ENCODE assay signal across 16 cellular contexts in genomic region chr15:79050341-79050740, GRCh38. TPM values are rescaled to one million over a fixed set of nuclear protein-coding genes. Genes with fewer than 3 reads are reported as not detected.
DNase-seq lines count a peak whose midpoint lies in the region; ATAC-seq and TF ChIP-seq lines count a peak whose summit lies in the region.
"Had no signal": no experiment of that assay in that cellular context is flagged by ENCODE, and none has a peak within 500 bp of the region (broad histone marks: within the 10 kb centered on the region; RNA-seq: fewer than 3 reads in every experiment).

No MANE protein-coding gene starts in this region.

- TF ChIP-seq CTCF in neural crest cell (conservative IDR thresholded peaks at IDR 0.05) = no peak
- no peak for TF ChIP-seq CTCF in MM.1S (IDR thresholded peaks at IDR 0.05; ENCODE audit: low read length)

- H3K4me2 ChIP-seq in MM.1S (ENCODE audit: low read depth, low read length) = no peak overlapping the region

- no peak for ATAC-seq in HG02763 (IDR thresholded peaks at IDR 0.05; ENCODE audit: unreplicated experiment)

- H3K27me3 ChIP-seq in MM.1S (replicated peaks; ENCODE audit: insufficient read depth, low read length) = no peaks in the 10 kb centered on the region
- H3K27me3 ChIP-seq: BE2C had no signal

- H4K20me1 ChIP-seq in MM.1S (ENCODE audit: insufficient read depth, low read length) = no peaks in the 10 kb centered on the region

- H3K4me3 ChIP-seq in MM.1S (ENCODE audit: low read length) = no peak overlapping the region

- no peak overlapping the region for H3K4me3 Mint-ChIP-seq in neural crest cell
- H3K4me3 Mint-ChIP-seq: CD14-positive monocyte; CD4-positive, alpha-beta memory T cell; H9 had no signal

- H2AFZ ChIP-seq in MM.1S (ENCODE audit: low read length) = no peak overlapping the region

- peaks cover 18% of the 10 kb centered on the region for H3K4me1 Mint-ChIP-seq in neural crest cell
- H3K4me1 Mint-ChIP-seq: CD14-positive monocyte; CD4-positive, alpha-beta memory T cell; H9 had no signal

- no peaks in the 10 kb centered on the region for H3K9me3 ChIP-seq in MM.1S (replicated peaks; ENCODE audit: insufficient read depth, low read length)
- H3K9me3 ChIP-seq: BE2C had no signal

- H3K79me2 ChIP-seq in MM.1S (ENCODE audit: low read length) = no peaks in the 10 kb centered on the region

- no peaks in the 10 kb centered on the region for H3K4me1 ChIP-seq in MM.1S (ENCODE audit: low read length)
- H3K4me1 ChIP-seq: BE2C had no signal

- in situ Hi-C loops in G401 (cut with HindIII; ENCODE audit: low sequenced_read_pairs) = no loop called here

- H3K9me2 ChIP-seq in MM.1S (replicated peaks; ENCODE audit: insufficient read depth, low read length) = no peaks in the 10 kb centered on the region

- no peak overlapping the region for H3K9ac ChIP-seq in MM.1S (ENCODE audit: low read length)

- H3K27ac Mint-ChIP-seq in neural crest cell (ENCODE audit: unreplicated experiment) = peak overlapping the region; percentile 38
- H3K27ac Mint-ChIP-seq: CD4-positive, alpha-beta memory T cell; H9 had no signal

- H3K36me3 ChIP-seq in MM.1S (replicated peaks; ENCODE audit: insufficient read depth, low read length) = no peaks in the 10 kb centered on the region
- H3K36me3 ChIP-seq: BE2C had no signal

- no peaks in the 10 kb centered on the region for H3F3A ChIP-seq in MM.1S (ENCODE audit: insufficient read depth, low read length)

- H3K36me3 Mint-ChIP-seq in neural crest cell (ENCODE audit: low read depth) = no peaks in the 10 kb centered on the region
- H3K36me3 Mint-ChIP-seq: CD14-positive monocyte; CD4-positive, alpha-beta memory T cell had no signal

- no peak overlapping the region for H3K27ac ChIP-seq in MM.1S (ENCODE audit: low read length)

- peaks cover 7% of the 10 kb centered on the region for H3K27me3 Mint-ChIP-seq in neural crest cell (ENCODE audit: low read depth)

- DNase-seq in G401 (ENCODE audit: low spot score) (peak; percentile 90), cerebellar cortex (ENCODE audit: low spot score) (peak; percentile 88), neural crest cell (ENCODE audit: low read depth, low spot score) (no peak), MM.1S (no peak), NCI-H1417 (lab: John Stamatoyannopoulos, UW) (no peak)
- no peak for DNase-seq in stimulated activated CD4-positive, alpha-beta T cell treated with anti-CD3 and anti-CD28 coated beads, Interleukin-2, amount 100 ng/mL, for 24 hours
- DNase-seq: ACHN; BE2C; CD4-positive, alpha-beta memory T cell; DMS153; DMS79; GF-D8; H9 had no signal

- H3K9me3 Mint-ChIP-seq in neural crest cell = no peaks in the 10 kb centered on the region
- H3K9me3 Mint-ChIP-seq: CD4-positive, alpha-beta memory T cell; H9 had no signal

RNA-seq across cellular contexts. Expression of gene RASGRF1, which starts 40.2 kb away (rescaled TPM):
- 0.12 and 1.6 TPM in 2 replicates for total RNA-seq in G401 (2014; rRNA removed; shearing (Covaris generic))
- 0.16 and 0.55 TPM in 2 replicates for total RNA-seq in neural crest cell
- total RNA-seq: CD4-positive, alpha-beta memory T cell; Daoy had no signal

Comparison
In these comparisons a context has a peak if more than half of its experiments do, and no peak if none do; other contexts are left out.
1. DNase-seq: peak in G401 (single experiment) and cerebellar cortex (single experiment); none in neural crest cell (single experiment), MM.1S (single experiment), NCI-H1417 (0 of 3) and stimulated activated CD4-positive, alpha-beta T cell treated with anti-CD3 and anti-CD28 coated beads, Interleukin-2, amount 100 ng/mL, for 24 hours (0 of 2).